ENCODE assay signal across 1 cellular context in genomic region chr1:109739738-109740614, GRCh38.
TF ChIP-seq lines count a peak whose summit lies in the region.

No MANE protein-coding gene starts in this region.

TF ChIP-seq in HepG2, 621 proteins besides CTCF, POLR2A, EP300 and RAD21 (continued from another document):
- TF ChIP-seq AGO2 (optimal IDR thresholded peaks at IDR 0.05; ENCODE audit: low read depth, low read length) (peak; percentile 35), KLF9 (CRISPR knock-in tag; IDR thresholded peaks at IDR 0.05; ENCODE audit: low read depth) (peak; percentile 61; the same call in 1 of the 2 replicates), CENPT (CRISPR knock-in tag; IDR thresholded peaks at IDR 0.05; ENCODE audit: low read depth) (no peak), RBFOX2 (IDR thresholded peaks at IDR 0.05; ENCODE audit: low read depth, low read length) (peak; percentile 74), SETDB1 (CRISPR knock-in tag; IDR thresholded peaks at IDR 0.05; ENCODE audit: borderline replicate concordance) (no peak), LBX2 (CRISPR knock-in tag; IDR thresholded peaks at IDR 0.05; ENCODE audit: borderline replicate concordance) (0 out of 2 replicates have a peak, but pooled peaks have one; percentile 25), SSRP1 (CRISPR knock-in tag; IDR thresholded peaks at IDR 0.05) (no peak), FUBP1 (CRISPR knock-in tag; IDR thresholded peaks at IDR 0.05; ENCODE audit: borderline replicate concordance) (no peak), ZNF580 (CRISPR knock-in tag; IDR thresholded peaks at IDR 0.05; ENCODE audit: borderline replicate concordance, low read depth) (no peak; the same call in 1 of the 2 replicates), CBX5 (CRISPR knock-in tag; IDR thresholded peaks at IDR 0.05; ENCODE audit: borderline replicate concordance) (no peak), PHF21A (CRISPR knock-in tag; IDR thresholded peaks at IDR 0.05) (no peak), KMT2B (CRISPR knock-in tag; IDR thresholded peaks at IDR 0.05) (peak; percentile 84), KDM4B (CRISPR knock-in tag; IDR thresholded peaks at IDR 0.05) (no peak), ATF7-NPFF (CRISPR knock-in tag; IDR thresholded peaks at IDR 0.05; ENCODE audit: low read depth) (peak; percentile 63), ZNF18 (CRISPR knock-in tag; IDR thresholded peaks at IDR 0.05; ENCODE audit: insufficient replicate concordance) (no peak), ZNF704 (CRISPR knock-in tag; IDR thresholded peaks at IDR 0.05; ENCODE audit: borderline replicate concordance) (no peak; the same call in 1 of the 2 replicates), MTA1 (CRISPR knock-in tag; IDR thresholded peaks at IDR 0.05; ENCODE audit: borderline replicate concordance) (peak; percentile 46), TBX2 (CRISPR knock-in tag; IDR thresholded peaks at IDR 0.05; ENCODE audit: borderline replicate concordance) (peak; percentile 71; the same call in 1 of the 2 replicates), HMGA1 (CRISPR knock-in tag; conservative IDR thresholded peaks at IDR 0.05) (no peak), FOXK1 (CRISPR knock-in tag; IDR thresholded peaks at IDR 0.05; ENCODE audit: borderline replicate concordance, low read depth) (0 out of 2 replicates have a peak, but pooled peaks have one; percentile 23), THAP7 (CRISPR knock-in tag; IDR thresholded peaks at IDR 0.05) (no peak), ZNF703 (CRISPR knock-in tag; IDR thresholded peaks at IDR 0.05; ENCODE audit: borderline replicate concordance) (no peak), FOXK2 (IDR thresholded peaks at IDR 0.05) (no peak), ZNF557 (CRISPR knock-in tag; IDR thresholded peaks at IDR 0.05) (no peak), ZNF850 (CRISPR knock-in tag; conservative IDR thresholded peaks at IDR 0.05) (no peak), ZFP37 (CRISPR knock-in tag; IDR thresholded peaks at IDR 0.05; ENCODE audit: borderline replicate concordance) (no peak), ARID2 (CRISPR knock-in tag; IDR thresholded peaks at IDR 0.05; ENCODE audit: borderline replicate concordance) (0 out of 2 replicates have a peak, but pooled peaks have one; percentile 41), HBP1 (CRISPR knock-in tag; IDR thresholded peaks at IDR 0.05; ENCODE audit: low read depth) (no peak), SNAPC4 (CRISPR knock-in tag; IDR thresholded peaks at IDR 0.05) (no peak), ZSCAN30 (CRISPR knock-in tag; IDR thresholded peaks at IDR 0.05) (no peak), ZNF564 (CRISPR knock-in tag; IDR thresholded peaks at IDR 0.05) (0 out of 2 replicates have a peak, but pooled peaks have one; percentile 58)
